ENCODE assay signal across 25 cellular contexts in the genomic region with DNA sequence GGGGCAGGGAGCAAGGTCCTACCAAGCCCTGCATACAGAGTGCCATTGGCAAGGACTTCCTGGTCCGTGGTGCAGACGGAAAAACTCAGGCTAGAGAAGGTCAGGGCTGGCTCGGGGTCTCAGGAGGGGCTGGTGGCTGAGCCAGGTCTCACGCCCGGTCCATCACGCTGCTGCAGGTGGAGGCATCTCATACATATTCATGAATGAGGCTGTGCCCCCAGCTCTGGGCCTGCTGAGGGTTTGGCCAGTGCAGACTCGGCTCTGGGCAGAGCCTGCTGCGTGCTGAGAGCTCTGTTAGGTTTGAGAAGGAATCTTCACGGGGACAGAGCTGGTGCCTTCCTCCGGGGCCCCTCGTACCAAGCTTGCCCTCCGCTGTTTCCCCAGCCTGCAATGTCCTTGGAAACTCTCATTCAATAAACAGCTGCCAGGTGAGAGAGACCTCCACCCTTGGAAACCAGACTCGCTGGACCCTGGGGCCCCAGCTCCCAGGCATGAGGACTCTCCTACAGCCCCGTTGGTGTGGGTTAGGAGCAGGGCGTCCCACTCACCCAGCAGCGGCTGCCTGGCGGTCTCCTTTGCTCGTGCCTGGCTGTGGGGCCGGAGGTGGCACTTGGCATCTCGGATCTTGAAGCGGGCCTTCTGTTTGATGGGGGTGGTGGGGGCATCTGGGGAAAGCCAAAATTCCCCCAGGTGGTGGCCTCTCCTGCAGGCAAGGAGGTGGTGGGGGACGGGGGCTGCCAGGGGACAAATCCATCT. TPM values are rescaled to one million over a fixed set of nuclear protein-coding genes. Genes with fewer than 3 reads are reported as not detected.
DNase-seq lines count a peak whose midpoint lies in the region; ATAC-seq and TF ChIP-seq lines count a peak whose summit lies in the region.
"Had no signal": no experiment of that assay in that cellular context is flagged by ENCODE, and none has a peak within 500 bp of the region (broad histone marks: within the 10 kb centered on the region; RNA-seq: fewer than 3 reads in every experiment).

No MANE protein-coding gene starts in this region.

- H3K4me1 Mint-ChIP-seq in GM23338: peaks cover 32% of the 10 kb centered on the region
- peaks cover 19% of the 10 kb centered on the region for H3K4me1 Mint-ChIP-seq in neural progenitor cell
- peaks cover 10% of the 10 kb centered on the region for H3K4me1 Mint-ChIP-seq in type B pancreatic cell (ENCODE audit: unreplicated experiment)
- H3K4me1 Mint-ChIP-seq: CD14-positive monocyte; CD4-positive, alpha-beta memory T cell; CD8-positive, alpha-beta memory T cell had no signal

- TF ChIP-seq CTCF in GM23338 (conservative IDR thresholded peaks at IDR 0.05; ENCODE audit: low read depth in 2 of 2) (no peak), neural progenitor cell (IDR thresholded peaks at IDR 0.05) (no peak), type B pancreatic cell (conservative IDR thresholded peaks at IDR 0.05) (no peak)

- H3K4me3 Mint-ChIP-seq in GM23338 (no peak overlapping the region), neural progenitor cell (no peak overlapping the region), type B pancreatic cell (no peak overlapping the region)
- H3K4me3 Mint-ChIP-seq: CD14-positive monocyte; CD4-positive, alpha-beta memory T cell; CD4-positive, CD25-positive, alpha-beta regulatory T cell; CD8-positive, alpha-beta memory T cell had no signal

- H3K27ac ChIP-seq in GM23338 (ENCODE audit: low read depth) (no peak overlapping the region), neural progenitor cell (no peak overlapping the region)
- H3K27ac ChIP-seq: BLaER1 had no signal

- H3F3A ChIP-seq in GM23338 (replicated peaks; ENCODE audit: low read depth) (no peaks in the 10 kb centered on the region), neural progenitor cell (ENCODE audit: low read depth) (no peaks in the 10 kb centered on the region)

- no peaks in the 10 kb centered on the region for H3K9me3 ChIP-seq in neural progenitor cell (ENCODE audit: low read depth)
- H3K9me3 ChIP-seq: BE2C, BLaER1 had no signal

- no peaks in the 10 kb centered on the region for H3K9me2 ChIP-seq in GM23338 (ENCODE audit: insufficient read depth)

- no peaks in the 10 kb centered on the region; the same call in 1 of the 3 replicates for H3K36me3 Mint-ChIP-seq in GM23338 (ENCODE audit: low read depth)
- peaks cover 7% of the 10 kb centered on the region for H3K36me3 Mint-ChIP-seq in neural progenitor cell
- H3K36me3 Mint-ChIP-seq in type B pancreatic cell: peaks cover 3% of the 10 kb centered on the region
- H3K36me3 Mint-ChIP-seq: CD14-positive monocyte; CD4-positive, alpha-beta memory T cell; CD4-positive, CD25-positive, alpha-beta regulatory T cell; CD8-positive, alpha-beta memory T cell had no signal

- DNase-seq in GM23338 (ENCODE audit: low spot score) (no peak), H7 (peak; percentile 75), neural progenitor cell (ENCODE audit: low spot score) (no peak), type B pancreatic cell (ENCODE audit: extremely low spot score, unreplicated experiment) (no peak), epidermal melanocyte (ENCODE audit: insufficient read length, low spot score) (no peak)
- no peak for DNase-seq in activated CD4-positive, CD25-positive, alpha-beta regulatory T cell (lab: John Stamatoyannopoulos, UW)
- DNase-seq: 8988T; ACHN; BE2C; C1 segment of cervical spinal cord; CD4-positive, alpha-beta memory T cell; CD4-positive, CD25-positive, alpha-beta regulatory T cell; CD8-positive, alpha-beta memory T cell; COR-L47; DMS 273 treated with DMSO at 0.1 percent for 48 hours; DMS153; DMS53; DMS79; DND-41; EL; GDM1 had no signal

- H4K20me1 ChIP-seq in GM23338 (replicated peaks; ENCODE audit: insufficient read depth) (no peaks in the 10 kb centered on the region), neural progenitor cell (ENCODE audit: low read depth) (peaks cover 6% of the 10 kb centered on the region)
- H4K20me1 ChIP-seq: BLaER1 had no signal

- H3K27me3 ChIP-seq in GM23338 (ENCODE audit: insufficient read depth) (no peaks in the 10 kb centered on the region), H7 (ENCODE audit: control insufficient read depth, insufficient read depth, low read length) (no peaks in the 10 kb centered on the region), neural progenitor cell (peaks cover 11% of the 10 kb centered on the region)
- H3K27me3 ChIP-seq: BE2C, BLaER1 had no signal

- H3K36me3 ChIP-seq in GM23338 (ENCODE audit: insufficient read depth) (no peaks in the 10 kb centered on the region), H7 (replicated peaks; ENCODE audit: control insufficient read depth, insufficient read depth, low read length) (no peaks in the 10 kb centered on the region), neural progenitor cell (no peaks in the 10 kb centered on the region)
- H3K36me3 ChIP-seq: BLaER1 had no signal

- H3K4me2 ChIP-seq in GM23338 (no peak overlapping the region), neural progenitor cell (no peak overlapping the region)
- H3K4me2 ChIP-seq: BLaER1 had no signal

- no peak overlapping the region for H3K9ac ChIP-seq in neural progenitor cell
- H3K9ac ChIP-seq: BLaER1 had no signal

- H3K79me2 ChIP-seq in GM23338 (replicated peaks; ENCODE audit: insufficient read depth): no peaks in the 10 kb centered on the region
- H3K79me2 ChIP-seq in neural progenitor cell (ENCODE audit: low read depth): no peaks in the 10 kb centered on the region

- H3K9me3 Mint-ChIP-seq in GM23338: no peaks in the 10 kb centered on the region; the same call in 2 of the 3 replicates
- H3K9me3 Mint-ChIP-seq in neural progenitor cell: no peaks in the 10 kb centered on the region
- no peaks in the 10 kb centered on the region for H3K9me3 Mint-ChIP-seq in type B pancreatic cell
- H3K9me3 Mint-ChIP-seq: CD14-positive monocyte; CD4-positive, alpha-beta memory T cell; CD4-positive, CD25-positive, alpha-beta regulatory T cell; CD8-positive, alpha-beta memory T cell had no signal

- H3K27ac Mint-ChIP-seq in GM23338 (no peak overlapping the region), neural progenitor cell (peak overlapping the region; percentile 59), type B pancreatic cell (peak overlapping the region; percentile 31)
- H3K27ac Mint-ChIP-seq: CD4-positive, alpha-beta memory T cell; CD4-positive, CD25-positive, alpha-beta regulatory T cell; CD8-positive, alpha-beta memory T cell had no signal

- no peak overlapping the region for H3K4me3 ChIP-seq in GM23338
- no peak overlapping the region for H3K4me3 ChIP-seq in H7 (ENCODE audit: insufficient read depth, low read depth, low read length)
- no peak overlapping the region for H3K4me3 ChIP-seq in neural progenitor cell
- H3K4me3 ChIP-seq: BLaER1, GM12878 had no signal

- H3K4me1 ChIP-seq in GM23338 (ENCODE audit: insufficient read depth) (peaks cover 2% of the 10 kb centered on the region; the same call in 1 of the 2 replicates), neural progenitor cell (no peaks in the 10 kb centered on the region)

- peak; percentile 49 for ATAC-seq in GM23338
- ATAC-seq in GM21723 (IDR thresholded peaks at IDR 0.05; ENCODE audit: unreplicated experiment): no peak
- ATAC-seq: GM12878 had no signal

- H2AFZ ChIP-seq in GM23338 (no peak overlapping the region), neural progenitor cell (replicated peaks) (no peak overlapping the region)

- peaks cover 18% of the 10 kb centered on the region for H3K27me3 Mint-ChIP-seq in GM23338 (ENCODE audit: insufficient read depth, low read depth, poor library complexity)
- peaks cover 2% of the 10 kb centered on the region for H3K27me3 Mint-ChIP-seq in neural progenitor cell (ENCODE audit: insufficient read depth, low read depth)
- H3K27me3 Mint-ChIP-seq in type B pancreatic cell: peaks cover 10% of the 10 kb centered on the region

RNA-seq across cellular contexts. Expression of a gene that starts 33.9 kb away (rescaled TPM):
- 129 and 147 TPM in 2 replicates for total RNA-seq in GM23338 (2014; rRNA removed; shearing (Covaris generic))
- polyA plus RNA-seq in GM23338 (2016; fragmentation: Nextera tagmentation; extraction: Ambion mirVana): 43.9 and 46.7 TPM in 2 replicates
- 90.5 and 100 TPM in 2 replicates for total RNA-seq in H7 (2014; rRNA removed; shearing (Covaris generic))
- total RNA-seq in neural progenitor cell (ENCODE audit: low replicate concordance) (27.8 and 73.2 TPM in 2 replicates), type B pancreatic cell (ENCODE audit: low replicate concordance) (57.3 and 98.5 TPM in 2 replicates)
